Comparison of ENCODE assay signal across 9 cellular contexts in genomic region chr7:155665957-155666287, GRCh38.
DNase-seq lines count a peak whose midpoint lies in the region; ATAC-seq and TF ChIP-seq lines count a peak whose summit lies in the region.
"Had no signal": no experiment of that assay in that cellular context is flagged by ENCODE, and none has a peak within 500 bp of the region (broad histone marks: within the 10 kb centered on the region; RNA-seq: fewer than 3 reads in every experiment).

No MANE protein-coding gene starts in this region.

- H3K4me1 ChIP-seq in DOHH2 (ENCODE audit: control insufficient read depth, low read length): peaks cover 53% of the 10 kb centered on the region
- H3K4me1 ChIP-seq in effector memory CD4-positive, alpha-beta T cell (ENCODE audit: control insufficient read depth, insufficient read depth, low read length, poor library complexity, severe bottlenecking): peaks cover 10% of the 10 kb centered on the region

- no peak overlapping the region for H3K4me3 Mint-ChIP-seq in central memory CD8-positive, alpha-beta T cell

- H3K36me3 Mint-ChIP-seq in central memory CD8-positive, alpha-beta T cell (ENCODE audit: insufficient read depth): peaks cover 16% of the 10 kb centered on the region

- H3K4me1 Mint-ChIP-seq in central memory CD8-positive, alpha-beta T cell: peaks cover 90% of the 10 kb centered on the region

- peak overlapping the region; percentile 29 for H3K4me2 ChIP-seq in DOHH2 (ENCODE audit: low read length)

- H3K9me3 ChIP-seq in DOHH2 (ENCODE audit: control insufficient read depth, insufficient read depth, low read length): no peaks in the 10 kb centered on the region
- no peaks in the 10 kb centered on the region for H3K9me3 ChIP-seq in effector memory CD4-positive, alpha-beta T cell (ENCODE audit: control insufficient read depth, low read length)

- peak overlapping the region; percentile 32 for H3K27ac ChIP-seq in DOHH2 (ENCODE audit: low read depth, low read length)
- H3K27ac ChIP-seq in effector memory CD4-positive, alpha-beta T cell (ENCODE audit: insufficient read depth, low read length, poor library complexity, severe bottlenecking): no peak overlapping the region

- ATAC-seq in central memory CD8-positive, alpha-beta T cell (replicated peaks; ENCODE audit: extremely low read depth, poor library complexity, severe bottlenecking): no peak
- ATAC-seq: GM12878 had no signal

- DNase-seq in NCI-H226: peak; percentile 80
- DNase-seq in central memory CD8-positive, alpha-beta T cell (ENCODE audit: low spot score in 2 of 2): no peak
- DNase-seq in non-pigmented ciliary epithelial cell (ENCODE audit: low read depth): peak; percentile 49
- DNase-seq in stimulated activated CD4-positive, alpha-beta T cell treated with anti-CD3 and anti-CD28 coated beads, Interleukin-1b, Interleukin-23, amount 100 ng/mL, for 48 hours: no peak
- DNase-seq in middle frontal gyrus (ENCODE audit: extremely low spot score, low spot score): no peak
- no peak for DNase-seq in effector memory CD4-positive, alpha-beta T cell
- no peak for DNase-seq in AML-193 (lab: John Stamatoyannopoulos, UW)

- H3K9me3 Mint-ChIP-seq in central memory CD8-positive, alpha-beta T cell: no peaks in the 10 kb centered on the region

- H3F3A ChIP-seq in DOHH2 (ENCODE audit: control insufficient read depth, insufficient read depth): 0 out of 2 replicates have a peak, but pooled peaks cover 4% of the 10 kb centered on the region

- H4K20me1 ChIP-seq in DOHH2 (ENCODE audit: control insufficient read depth, insufficient read depth, low read depth, low read length): peaks cover 57% of the 10 kb centered on the region

- H3K4me3 ChIP-seq in DOHH2 (ENCODE audit: low read length): peak overlapping the region; percentile 5; the same call in 1 of the 2 replicates
- H3K4me3 ChIP-seq in effector memory CD4-positive, alpha-beta T cell (ENCODE audit: insufficient read depth, low read depth, low read length, poor library complexity, severe bottlenecking): no peak overlapping the region
- H3K4me3 ChIP-seq: GM12878 had no signal

- H3K36me3 ChIP-seq in DOHH2 (ENCODE audit: control insufficient read depth, low read length): peaks cover 57% of the 10 kb centered on the region
- H3K36me3 ChIP-seq in effector memory CD4-positive, alpha-beta T cell (ENCODE audit: control insufficient read depth, insufficient read depth, low read length): peaks cover 12% of the 10 kb centered on the region

- H3K79me2 ChIP-seq in DOHH2 (ENCODE audit: control insufficient read depth, low read length): peaks cover 100% of the 10 kb centered on the region

- no peaks in the 10 kb centered on the region for H3K27me3 ChIP-seq in DOHH2 (ENCODE audit: control insufficient read depth, low read length)
- no peaks in the 10 kb centered on the region for H3K27me3 ChIP-seq in effector memory CD4-positive, alpha-beta T cell (replicated peaks; ENCODE audit: control insufficient read depth, insufficient read depth, low read length, poor library complexity, severe bottlenecking)

- no peaks in the 10 kb centered on the region for H3K9me2 ChIP-seq in DOHH2 (replicated peaks; ENCODE audit: control insufficient read depth, low read length)

- TF ChIP-seq CTCF in DOHH2 (IDR thresholded peaks at IDR 0.05; ENCODE audit: low read depth, low read length, poor library complexity, severe bottlenecking): no peak

- H3K27me3 Mint-ChIP-seq in central memory CD8-positive, alpha-beta T cell: no peaks in the 10 kb centered on the region

- H3K27ac Mint-ChIP-seq in central memory CD8-positive, alpha-beta T cell (ENCODE audit: low read depth): peak overlapping the region; percentile 4

Comparison
In these comparisons a context has a peak if more than half of its experiments do, and no peak if none do; other contexts are left out.
1. DNase-seq: peak in NCI-H226 (single experiment) and non-pigmented ciliary epithelial cell (single experiment); none in central memory CD8-positive, alpha-beta T cell (0 of 2), stimulated activated CD4-positive, alpha-beta T cell treated with anti-CD3 and anti-CD28 coated beads, Interleukin-1b, Interleukin-23, amount 100 ng/mL, for 48 hours (single experiment), middle frontal gyrus (single experiment), effector memory CD4-positive, alpha-beta T cell (0 of 3) and AML-193 (0 of 2).